Comparison of ENCODE assay signal across 1 cellular context in the genomic region with DNA sequence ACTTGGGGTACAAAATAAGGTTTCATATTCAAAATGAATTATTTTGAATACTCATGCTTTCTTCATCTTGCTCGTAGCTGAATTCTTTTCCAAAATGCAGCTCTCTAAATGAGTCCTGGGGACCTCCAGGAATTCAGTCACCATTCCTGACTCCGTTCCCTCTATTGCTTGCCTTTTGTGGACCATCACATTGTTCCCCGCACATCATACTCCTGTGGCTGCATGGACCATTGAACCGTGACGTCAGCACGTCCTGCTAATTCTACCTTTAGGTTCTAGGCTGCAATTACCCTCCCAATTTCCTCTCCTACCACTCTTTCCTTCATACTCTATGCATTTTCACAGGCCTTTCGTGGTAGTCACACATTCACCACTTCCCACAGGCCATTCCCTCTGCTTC.
TF ChIP-seq lines count a peak whose summit lies in the region.

No MANE protein-coding gene starts in this region.

TF ChIP-seq in H1, 55 proteins besides CTCF, POLR2A, EP300 and RAD21 (continued from another document):
- no peak for TF ChIP-seq KDM4A (IDR thresholded peaks at IDR 0.05; ENCODE audit: low read depth, low read length, severe bottlenecking)
- no peak for TF ChIP-seq MAFK (IDR thresholded peaks at IDR 0.05; ENCODE audit: low read depth, low read length)
- TF ChIP-seq KDM5A (IDR thresholded peaks at IDR 0.05; ENCODE audit: low read length): no peak
- TF ChIP-seq SP2 (IDR thresholded peaks at IDR 0.05; ENCODE audit: low read length): no peak
- no peak for TF ChIP-seq SRF (IDR thresholded peaks at IDR 0.05; ENCODE audit: low read depth, low read length)
- no peak for TF ChIP-seq RXRA (IDR thresholded peaks at IDR 0.05; ENCODE audit: insufficient read depth, low read depth, low read length)
- TF ChIP-seq JUN (IDR thresholded peaks at IDR 0.05; ENCODE audit: low read depth, low read length): no peak
- TF ChIP-seq CBX8 (IDR thresholded peaks at IDR 0.05; ENCODE audit: borderline replicate concordance, low read depth, low read length): no peak
- TF ChIP-seq, protein P1, sequence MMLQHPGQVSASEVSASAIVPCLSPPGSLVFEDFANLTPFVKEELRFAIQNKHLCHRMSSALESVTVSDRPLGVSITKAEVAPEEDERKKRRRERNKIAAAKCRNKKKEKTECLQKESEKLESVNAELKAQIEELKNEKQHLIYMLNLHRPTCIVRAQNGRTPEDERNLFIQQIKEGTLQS (IDR thresholded peaks at IDR 0.05; ENCODE audit: insufficient read depth, low read depth, low read length): no peak
